ENCODE assay signal across 27 cellular contexts in genomic region chr7:77655361-77655760, GRCh38.
"Had no signal": no experiment of that assay in that cellular context is flagged by ENCODE, and none has a peak within 500 bp of the region (broad histone marks: within the 10 kb centered on the region; RNA-seq: fewer than 3 reads in every experiment).

No MANE protein-coding gene starts in this region.

- H3K27me3 Mint-ChIP-seq: activated naive CD8-positive, alpha-beta T cell treated with anti-CD3 and anti-CD28 coated beads for 36 hours; progenitor cell of endocrine pancreas; stimulated activated memory B cell treated with anti-CD40 and anti-IgM and Interleukin-4, amounts not matched to agents 10 μg/mL and 1 μg/mL and 100 μg/mL, for 72 hours had no signal

- H3K4me3 Mint-ChIP-seq: activated naive CD4-positive, alpha-beta T cell treated with anti-CD3 and anti-CD28 coated beads for 36 hours; activated naive CD8-positive, alpha-beta T cell treated with anti-CD3 and anti-CD28 coated beads for 36 hours; activated T-helper 1 cell treated with anti-CD3 and anti-CD28 coated beads, Interleukin-12 subunit alpha, Interleukin-12 subunit beta, Interleukin-2, Interleukin-4 antibody, amounts not matched to agents 30 ng/mL and 10 ng/mL and 1 ng/mL, durations not matched to agents 14 hours and 24 hours and 36 hours; nephron progenitor cell; stimulated activated memory B cell treated with anti-CD40 and anti-IgM and Interleukin-4, amounts not matched to agents 10 μg/mL and 1 μg/mL and 100 μg/mL, for 72 hours had no signal

- H3K79me2 ChIP-seq: hepatocyte had no signal

- DNase-seq: activated CD4-positive, alpha-beta T cell treated with anti-CD3 and anti-CD28 coated beads for 48 hours; activated CD4-positive, alpha-beta T cell treated with anti-CD3 and anti-CD28 coated beads, Interleukin-2, amount 50 U/mL, for 48 hours; activated CD8-positive, alpha-beta memory T cell treated with anti-CD3 and anti-CD28 coated beads for 24 hours; activated effector memory CD4-positive, alpha-beta T cell treated with anti-CD3 and anti-CD28 coated beads, Interleukin-2, amount 50 U/mL, for 16 hours; activated naive CD4-positive, alpha-beta T cell treated with anti-CD3 and anti-CD28 coated beads for 36 hours; activated naive CD8-positive, alpha-beta T cell treated with anti-CD3 and anti-CD28 coated beads for 36 hours; aorta; body of pancreas; effector CD4-positive, alpha-beta T cell; left cardiac atrium; midbrain; nephron progenitor cell; ovary; right lobe of liver; stimulated activated CD4-positive, alpha-beta T cell treated with anti-CD3 and anti-CD28 coated beads, Interleukin-4, amount 100 ng/mL, for 24 hours; stomach; upper lobe of right lung; WERI-Rb-1 had no signal

- H3K27ac Mint-ChIP-seq: activated naive CD4-positive, alpha-beta T cell treated with anti-CD3 and anti-CD28 coated beads for 36 hours; activated naive CD8-positive, alpha-beta T cell treated with anti-CD3 and anti-CD28 coated beads for 36 hours; activated T-helper 1 cell treated with anti-CD3 and anti-CD28 coated beads, Interleukin-12 subunit alpha, Interleukin-12 subunit beta, Interleukin-2, Interleukin-4 antibody, amounts not matched to agents 30 ng/mL and 10 ng/mL and 1 ng/mL, durations not matched to agents 14 hours and 24 hours and 36 hours; nephron progenitor cell; stimulated activated memory B cell treated with anti-CD40 and anti-IgM and Interleukin-4, amounts not matched to agents 10 μg/mL and 1 μg/mL and 100 μg/mL, for 72 hours had no signal

- H3K4me3 ChIP-seq: adrenal gland, body of pancreas, gastroesophageal sphincter, hepatocyte, ovary, right lobe of liver, stomach, thyroid gland, upper lobe of right lung had no signal

- H3K4me1 ChIP-seq: gastroesophageal sphincter had no signal

- H3K4me2 ChIP-seq: hepatocyte had no signal

- H3K9me3 Mint-ChIP-seq: activated naive CD4-positive, alpha-beta T cell treated with anti-CD3 and anti-CD28 coated beads for 36 hours; activated naive CD8-positive, alpha-beta T cell treated with anti-CD3 and anti-CD28 coated beads for 36 hours; activated T-helper 1 cell treated with anti-CD3 and anti-CD28 coated beads, Interleukin-12 subunit alpha, Interleukin-12 subunit beta, Interleukin-2, Interleukin-4 antibody, amounts not matched to agents 30 ng/mL and 10 ng/mL and 1 ng/mL, durations not matched to agents 14 hours and 24 hours and 36 hours; nephron progenitor cell; stimulated activated memory B cell treated with anti-CD40 and anti-IgM and Interleukin-4, amounts not matched to agents 10 μg/mL and 1 μg/mL and 100 μg/mL, for 72 hours had no signal

- H3K9me3 ChIP-seq: adrenal gland, body of pancreas, gastroesophageal sphincter, neutrophil, ovary, right lobe of liver, stomach, thyroid gland, upper lobe of right lung had no signal

- H3K36me3 Mint-ChIP-seq: activated naive CD8-positive, alpha-beta T cell treated with anti-CD3 and anti-CD28 coated beads for 36 hours had no signal

- H2AFZ ChIP-seq: hepatocyte had no signal

- ATAC-seq: activated CD4-positive, CD25-positive, alpha-beta regulatory T cell treated with anti-CD3 and anti-CD28 coated beads, Interleukin-2, amount 50 U/mL, for 24 hours; body of pancreas; gastroesophageal sphincter; left cardiac atrium; stimulated activated memory B cell treated with anti-CD40 and anti-IgM and Interleukin-4, amounts not matched to agents 10 μg/mL and 1 μg/mL and 100 μg/mL, for 72 hours had no signal

- H3K4me1 Mint-ChIP-seq: activated naive CD8-positive, alpha-beta T cell treated with anti-CD3 and anti-CD28 coated beads for 36 hours; nephron progenitor cell; stimulated activated memory B cell treated with anti-CD40 and anti-IgM and Interleukin-4, amounts not matched to agents 10 μg/mL and 1 μg/mL and 100 μg/mL, for 72 hours had no signal

- H3K27ac ChIP-seq: adrenal gland, body of pancreas, gastroesophageal sphincter, hepatocyte, neutrophil, ovary, right lobe of liver, upper lobe of right lung, WERI-Rb-1 had no signal

- H3K27me3 ChIP-seq: adrenal gland, body of pancreas, gastroesophageal sphincter, hepatocyte, neutrophil, ovary, right lobe of liver, stomach, thyroid gland, upper lobe of right lung had no signal

- H3K36me3 ChIP-seq: ovary, right lobe of liver, thyroid gland had no signal
